In genomic region chr5:69265931-69266330, GRCh38 we compare ENCODE assay signal across 10 cellular contexts. TPM values are rescaled to one million over a fixed set of nuclear protein-coding genes. Genes with fewer than 3 reads are reported as not detected.
DNase-seq lines count a peak whose midpoint lies in the region; ATAC-seq, FAIRE-seq and TF ChIP-seq lines count a peak whose summit lies in the region.
"Had no signal": no experiment of that assay in that cellular context is flagged by ENCODE, and none has a peak within 500 bp of the region (broad histone marks: within the 10 kb centered on the region; RNA-seq: fewer than 3 reads in every experiment).

No MANE protein-coding gene starts in this region.

- no peaks in the 10 kb centered on the region for H3K4me1 ChIP-seq in cardiac muscle cell (ENCODE audit: low read depth)
- H3K4me1 ChIP-seq in right atrium auricular region: no peaks in the 10 kb centered on the region
- H3K4me1 ChIP-seq in endothelial cell of umbilical vein (ENCODE audit: control insufficient read depth, extremely low read depth, insufficient read depth, low read length): peaks cover 9% of the 10 kb centered on the region
- H3K4me1 ChIP-seq in testis: no peaks in the 10 kb centered on the region
- H3K4me1 ChIP-seq: SJSA1 had no signal

- intact Hi-C loops in endothelial cell of umbilical vein (cut with micrococcal nuclease) (no loop called here), testis (cut with DNase I; ENCODE audit: low total_unique reads) (no loop called here)
- intact Hi-C loops in CD4-positive, alpha-beta T cell (cut with DNase I, micrococcal nuclease): no loop called here

- no peak overlapping the region for H3K9ac ChIP-seq in endothelial cell of umbilical vein (replicated peaks; ENCODE audit: extremely low read depth, insufficient read depth, low read length)

- H3K4me1 Mint-ChIP-seq in CD4-positive, alpha-beta T cell (ENCODE audit: low read depth): peaks cover under 1% of the 10 kb centered on the region

- no peak overlapping the region for H2AFZ ChIP-seq in endothelial cell of umbilical vein (ENCODE audit: low read depth, low read length)

- no peaks in the 10 kb centered on the region for H4K20me1 ChIP-seq in endothelial cell of umbilical vein (replicated peaks; ENCODE audit: control insufficient read depth, extremely low read depth, insufficient read depth, low read length)

- H3K27ac ChIP-seq in cardiac muscle cell: no peak overlapping the region
- no peak overlapping the region for H3K27ac ChIP-seq in right atrium auricular region
- H3K27ac ChIP-seq in endothelial cell of umbilical vein (ENCODE audit: insufficient read depth, low read depth, low read length): no peak overlapping the region
- no peak overlapping the region for H3K27ac ChIP-seq in testis
- H3K27ac ChIP-seq in CD4-positive, alpha-beta T cell (ENCODE audit: low read depth, low read length): no peak overlapping the region
- H3K27ac ChIP-seq: SJSA1 had no signal

- H3K4me3 Mint-ChIP-seq in CD4-positive, alpha-beta T cell: no peak overlapping the region

- H3K4me3 ChIP-seq in cardiac muscle cell: no peak overlapping the region
- H3K4me3 ChIP-seq in right atrium auricular region: no peak overlapping the region
- H3K4me3 ChIP-seq in endothelial cell of umbilical vein (replicated peaks in 1 of 3; ENCODE audit: insufficient read depth in 1 of 3, low read depth in 1 of 3, low read length in 3 of 3): no peak overlapping the region
- no peak overlapping the region for H3K4me3 ChIP-seq in testis
- H3K4me3 ChIP-seq: SJSA1 had no signal

- H3K9me1 ChIP-seq in endothelial cell of umbilical vein (replicated peaks; ENCODE audit: control insufficient read depth, extremely low read depth, insufficient read depth, low read length): no peaks in the 10 kb centered on the region

- H3K36me3 Mint-ChIP-seq in CD4-positive, alpha-beta T cell (ENCODE audit: low read depth): peaks cover 80% of the 10 kb centered on the region

- H3K9me3 Mint-ChIP-seq in CD4-positive, alpha-beta T cell: no peaks in the 10 kb centered on the region

- H3K27me3 Mint-ChIP-seq in CD4-positive, alpha-beta T cell: no peaks in the 10 kb centered on the region

- peak; percentile 29 for TF ChIP-seq CTCF in cardiac muscle cell (IDR thresholded peaks at IDR 0.05; ENCODE audit: low read depth, low read length)
- no peak for TF ChIP-seq CTCF in right atrium auricular region (IDR thresholded peaks at IDR 0.05)
- TF ChIP-seq CTCF in endothelial cell of umbilical vein (IDR thresholded peaks at IDR 0.05; ENCODE audit: extremely low read depth in 1 of 2, insufficient read depth in 1 of 2, low read depth in 1 of 2, low read length in 2 of 2): peak; percentile 9 to 32
- TF ChIP-seq CTCF in testis (IDR thresholded peaks at IDR 0.05): no peak
- no peak for TF ChIP-seq CTCF in CD4-positive, alpha-beta T cell (IDR thresholded peaks at IDR 0.05)

- CTCF ChIA-PET in endothelial cell of umbilical vein (lab: Charles Lee): interaction anchor here (1.4 kb wide), 2 partner anchors 12 to 173 kb away, joined by 3 read pairs; no protein-coding TSS in a partner anchor
- CTCF ChIA-PET in CD4-positive, alpha-beta T cell (lab: Charles Lee): no interaction called here

- dilution Hi-C loops in endothelial cell of umbilical vein (cut with MboI; ENCODE audit: extremely low pct_ligation_motif_present, low sequenced_read_pairs): no loop called here

- H3K4me2 ChIP-seq in endothelial cell of umbilical vein (ENCODE audit: insufficient read depth, low read length): no peak overlapping the region

- no peak for FAIRE-seq in endothelial cell of umbilical vein (lab: Jason Lieb, UNC)

- POLR2A ChIA-PET in endothelial cell of umbilical vein (lab: Charles Lee): no interaction called here
- POLR2A ChIA-PET in CD4-positive, alpha-beta T cell (lab: Charles Lee): no interaction called here

- 77 to 82% methylated on average over 9 to 11 of the region's 11 CpGs for WGBS in testis, 2 donors

- DNase-seq in cardiac muscle cell (ENCODE audit: low read depth in 1 of 2, low spot score in 1 of 2) (peak in 1 of 2 donors; percentile 49), right atrium auricular region (ENCODE audit: low spot score) (no peak), NCI-H69 (lab: John Stamatoyannopoulos, UW) (peak; percentile 54), endothelial cell of umbilical vein (ENCODE audit: low read depth, low spot score) (no peak), testis (peak; percentile 22), foreskin melanocyte (no peak), NCI-H2196 (lab: John Stamatoyannopoulos, UW; ENCODE audit: unreplicated experiment) (no peak)
- no peak for DNase-seq in CD4-positive, alpha-beta T cell
- DNase-seq: activated effector memory CD4-positive, alpha-beta T cell treated with Interleukin-2 at 50 U/mL for 16 hours had no signal

- no peaks in the 10 kb centered on the region for H3K9me3 ChIP-seq in cardiac muscle cell (ENCODE audit: low read depth)
- no peaks in the 10 kb centered on the region for H3K9me3 ChIP-seq in right atrium auricular region
- no peaks in the 10 kb centered on the region for H3K9me3 ChIP-seq in endothelial cell of umbilical vein (replicated peaks; ENCODE audit: control insufficient read depth, insufficient read depth, low read length)
- H3K9me3 ChIP-seq in testis: no peaks in the 10 kb centered on the region
- H3K9me3 ChIP-seq in CD4-positive, alpha-beta T cell (ENCODE audit: control insufficient read depth, low read length): no peaks in the 10 kb centered on the region
- H3K9me3 ChIP-seq: SJSA1 had no signal

- BruUV-seq in endothelial cell of umbilical vein (replicated peaks; lab: Mats Ljungman, UMichigan): no TSS peak

- no peak for ATAC-seq in CD4-positive, alpha-beta T cell (ENCODE audit: poor library complexity)

- H3K27me3 ChIP-seq in cardiac muscle cell (no peaks in the 10 kb centered on the region), right atrium auricular region (no peaks in the 10 kb centered on the region), endothelial cell of umbilical vein (ENCODE audit: control insufficient read depth in 2 of 2, insufficient read depth in 2 of 2, low read length in 2 of 2) (no peaks in the 10 kb centered on the region), testis (no peaks in the 10 kb centered on the region)
- H3K27me3 ChIP-seq in CD4-positive, alpha-beta T cell (ENCODE audit: control insufficient read depth, insufficient read depth, low read length): no peaks in the 10 kb centered on the region
- H3K27me3 ChIP-seq: SJSA1 had no signal

- no peaks in the 10 kb centered on the region for H3K79me2 ChIP-seq in endothelial cell of umbilical vein (ENCODE audit: control insufficient read depth, insufficient read depth, low read length)

- no peak for TF ChIP-seq POLR2A in endothelial cell of umbilical vein (IDR thresholded peaks at IDR 0.05; ENCODE audit: low read depth, low read length)
- TF ChIP-seq POLR2A in testis (IDR thresholded peaks at IDR 0.05): no peak

- H3K36me3 ChIP-seq in cardiac muscle cell (peaks cover 15% of the 10 kb centered on the region), right atrium auricular region (peaks cover 48% of the 10 kb centered on the region), endothelial cell of umbilical vein (ENCODE audit: control insufficient read depth in 2 of 2, extremely low read depth in 1 of 2, insufficient read depth in 2 of 2, low read length in 2 of 2) (peaks cover 6 to 7% of the 10 kb centered on the region in 2 experiments), testis (ENCODE audit: low read depth, missing control alignments) (no peaks in the 10 kb centered on the region)

- no peak overlapping the region for H3K27ac Mint-ChIP-seq in CD4-positive, alpha-beta T cell

TF ChIP-seq in endothelial cell of umbilical vein, 7 proteins besides CTCF, POLR2A, EP300 and RAD21:
- TF ChIP-seq GATA2 (IDR thresholded peaks at IDR 0.05; ENCODE audit: insufficient read depth, insufficient read length, low read depth, low read length) (no peak), FOS (IDR thresholded peaks at IDR 0.05; ENCODE audit: borderline replicate concordance, insufficient read depth, low read length) (no peak), JUN (IDR thresholded peaks at IDR 0.05; ENCODE audit: borderline replicate concordance, insufficient read depth, insufficient read length, low read depth) (no peak), POLR2AphosphoS5 (IDR thresholded peaks at IDR 0.05; ENCODE audit: insufficient read depth, low read depth, low read length) (no peak), MAX (IDR thresholded peaks at IDR 0.05; ENCODE audit: insufficient read depth, insufficient read length) (no peak), EZH2 (IDR thresholded peaks at IDR 0.05; ENCODE audit: borderline replicate concordance, low read depth, low read length, severe bottlenecking) (no peak), MYC (IDR thresholded peaks at IDR 0.05; ENCODE audit: low read depth, low read length) (no peak)

RNA-seq across cellular contexts. Expression of gene CDK7, which starts 31.2 kb away (rescaled TPM):
- total RNA-seq in cardiac muscle cell: 17.3 and 87.5 TPM in 2 replicates
- 27.8 and 38.4 TPM in 2 replicates for polyA plus RNA-seq in cardiac muscle cell
- total RNA-seq in right atrium auricular region: 10 to 100 TPM in 1 of 2 donors, 1 to 10 TPM in 1; 9.2 to 11.3 TPM
- 33.4 and 38.1 TPM in 2 replicates for total RNA-seq in endothelial cell of umbilical vein
- polyA plus RNA-seq in endothelial cell of umbilical vein: 19.3 and 24.6 TPM in 2 replicates
- polyA plus RNA-seq in endothelial cell of umbilical vein (2011; cell fraction: cytosol; rRNA removed): 27.2 and 29.3 TPM in 2 replicates
- polyA plus RNA-seq in endothelial cell of umbilical vein (2011; cell fraction: nucleus; rRNA removed): 20.9 and 27.2 TPM in 2 replicates
- polyA plus RNA-seq in endothelial cell of umbilical vein (2012): 62.9 and 66.4 TPM in 2 replicates
- 106 and 120 TPM in 2 replicates for polyA minus RNA-seq in endothelial cell of umbilical vein
- 42.7 TPM for polyA minus RNA-seq in endothelial cell of umbilical vein (2011; cell fraction: cytosol; rRNA and poly(A)+ RNA removed)
- 95.6 and 109 TPM in 2 replicates for polyA minus RNA-seq in endothelial cell of umbilical vein (2011; cell fraction: nucleus; rRNA and poly(A)+ RNA removed)
- 10 to 100 TPM; 31.7 to 35.1 TPM for total RNA-seq in testis
- polyA plus RNA-seq in testis (ENCODE audit: insufficient read depth, low read depth, low replicate concordance): 86.0 TPM
- 10 to 100 TPM; 30.1 to 33.0 TPM for total RNA-seq in CD4-positive, alpha-beta T cell

Comparison
In these comparisons a context has a peak if more than half of its experiments do, and no peak if none do; other contexts are left out.
1. CTCF ChIP-seq: peak in cardiac muscle cell (single experiment) and endothelial cell of umbilical vein (2 of 2); none in right atrium auricular region (0 of 2), testis (0 of 3) and CD4-positive, alpha-beta T cell (single experiment).
2. DNase-seq: peak in NCI-H69 (single experiment) and testis (single experiment); none in right atrium auricular region (single experiment), endothelial cell of umbilical vein (single experiment), foreskin melanocyte (single experiment), CD4-positive, alpha-beta T cell (0 of 10) and NCI-H2196 (single experiment).